ENCODE assay signal across 1 cellular context in the genomic region with DNA sequence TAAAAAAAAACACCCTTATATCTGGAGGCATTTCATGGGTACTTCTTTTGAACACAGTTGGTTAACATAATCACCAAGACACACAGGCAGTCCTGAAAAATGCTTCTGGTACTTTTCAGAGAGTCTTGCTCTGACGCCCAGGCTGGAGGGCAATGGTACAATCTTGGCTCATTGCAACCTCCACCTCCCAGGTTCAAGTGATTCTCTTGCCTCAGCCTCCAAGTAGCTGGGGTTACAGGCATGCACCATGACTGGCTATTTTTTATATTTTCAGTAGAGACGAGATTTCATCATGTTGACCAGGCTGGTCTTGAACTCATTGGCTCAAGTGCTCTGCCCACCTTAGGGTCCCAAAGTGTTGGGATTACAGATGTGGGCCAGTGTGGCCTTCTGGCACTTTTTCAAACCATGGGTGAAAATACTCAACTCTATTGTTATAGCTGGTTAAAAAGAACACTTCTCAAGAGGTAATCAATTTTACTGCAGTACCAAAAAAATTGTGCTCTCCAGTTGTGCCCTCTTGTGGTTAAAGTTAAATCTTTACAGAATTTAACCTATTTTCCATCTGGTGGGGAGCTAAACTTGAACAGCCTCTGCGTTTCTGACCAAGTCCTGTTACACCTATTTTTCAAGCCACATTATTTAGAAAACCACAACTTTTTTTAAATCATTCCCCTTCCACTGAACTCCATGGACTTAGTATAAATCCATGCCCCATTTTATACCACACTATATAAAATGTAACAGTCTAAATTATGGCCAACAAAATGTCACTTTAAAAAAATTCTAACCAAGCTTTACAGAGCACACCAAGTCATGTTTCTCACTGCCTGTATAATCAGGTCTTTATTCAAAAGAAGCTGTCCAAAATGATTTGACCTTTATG.
TF ChIP-seq lines count a peak whose summit lies in the region.

No MANE protein-coding gene starts in this region.

TF ChIP-seq in IMR-90, 13 proteins besides CTCF, POLR2A, EP300 and RAD21:
- no peak for TF ChIP-seq ELK1 (IDR thresholded peaks at IDR 0.05; ENCODE audit: borderline replicate concordance, low read depth, low read length)
- peak; percentile 25; the same call in 1 of the 2 replicates for TF ChIP-seq SMC3 (IDR thresholded peaks at IDR 0.05; ENCODE audit: low read depth, low read length)
- TF ChIP-seq RCOR1 (IDR thresholded peaks at IDR 0.05; ENCODE audit: insufficient replicate concordance, low read length): no peak
- TF ChIP-seq MAZ (IDR thresholded peaks at IDR 0.05; ENCODE audit: borderline replicate concordance, low read depth, low read length): no peak
- TF ChIP-seq NFE2L2 (IDR thresholded peaks at IDR 0.05; ENCODE audit: low read depth, low read length): no peak
- TF ChIP-seq FOS (IDR thresholded peaks at IDR 0.05; ENCODE audit: low read depth, low read length): no peak
